ENCODE assay signal across 25 cellular contexts in the genomic region with DNA sequence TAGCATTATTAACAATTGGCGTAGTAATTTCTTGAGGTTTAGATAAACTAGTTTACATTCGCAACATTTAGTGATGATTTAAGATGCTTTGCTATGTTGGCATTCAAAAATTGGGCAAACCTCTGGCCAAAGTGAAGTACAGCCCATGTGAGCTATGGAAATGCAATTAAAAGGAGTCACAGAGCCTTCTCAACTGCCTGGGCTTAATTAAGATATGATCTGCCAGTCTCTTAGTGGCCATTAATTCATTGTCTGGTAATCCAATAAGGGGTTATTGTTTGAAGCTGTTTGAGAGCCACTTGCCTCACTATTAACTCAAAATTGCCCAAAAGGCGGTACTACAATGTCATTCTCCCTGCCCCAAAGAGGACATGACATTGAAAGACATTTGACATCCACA.
"Had no signal": no experiment of that assay in that cellular context is flagged by ENCODE, and none has a peak within 500 bp of the region (broad histone marks: within the 10 kb centered on the region; RNA-seq: fewer than 3 reads in every experiment).

No MANE protein-coding gene starts in this region.

- ATAC-seq: gastrocnemius medialis; left lobe of liver; naive thymus-derived CD4-positive, alpha-beta T cell; psoas muscle; right cardiac atrium; stimulated activated effector memory CD8-positive, alpha-beta T cell treated with anti-CD3 and anti-CD28 coated beads, Interleukin-12 subunit alpha, Interleukin-12 subunit beta, amount 100 ng/mL, for 72 hours; stimulated activated naive CD8-positive, alpha-beta T cell treated with anti-CD3 and anti-CD28 coated beads, Interleukin-15, Interleukin-2, amounts not matched to agents 100 U/mL and 50 U/mL, for 24 hours had no signal

- H3K9me3 ChIP-seq: gastrocnemius medialis, ovary, psoas muscle, sigmoid colon, testis, tibial artery had no signal

- H3K4me1 Mint-ChIP-seq: memory B cell; naive thymus-derived CD4-positive, alpha-beta T cell; stimulated activated effector memory CD8-positive, alpha-beta T cell treated with anti-CD3 and anti-CD28 coated beads, Interleukin-12 subunit alpha, Interleukin-12 subunit beta, amount 100 ng/mL, for 72 hours had no signal

- H3K4me3 Mint-ChIP-seq: memory B cell; naive thymus-derived CD4-positive, alpha-beta T cell; nephron; stimulated activated effector memory CD8-positive, alpha-beta T cell treated with anti-CD3 and anti-CD28 coated beads, Interleukin-12 subunit alpha, Interleukin-12 subunit beta, amount 100 ng/mL, for 72 hours; type B pancreatic cell had no signal

- H3K36me3 ChIP-seq: gastrocnemius medialis, ovary, sigmoid colon, tibial artery had no signal

- H3K36me3 Mint-ChIP-seq: memory B cell; naive thymus-derived CD4-positive, alpha-beta T cell; stimulated activated effector memory CD8-positive, alpha-beta T cell treated with anti-CD3 and anti-CD28 coated beads, Interleukin-12 subunit alpha, Interleukin-12 subunit beta, amount 100 ng/mL, for 72 hours; type B pancreatic cell had no signal

- H3K27me3 ChIP-seq: dorsolateral prefrontal cortex, gastrocnemius medialis, ovary, sigmoid colon, testis, tibial artery had no signal

- H3K9me3 Mint-ChIP-seq: nephron, type B pancreatic cell had no signal

- H3K27me3 Mint-ChIP-seq: memory B cell had no signal

- H3K4me3 ChIP-seq: dorsolateral prefrontal cortex, gastrocnemius medialis, lung, ovary, psoas muscle, sigmoid colon, testis, tibial artery had no signal

- DNase-seq: dorsolateral prefrontal cortex; effector CD4-positive, alpha-beta T cell; gastrocnemius medialis; head of caudate nucleus; kidney; midbrain; naive thymus-derived CD4-positive, alpha-beta T cell; nucleus accumbens; ovary; posterior cingulate gyrus; psoas muscle; right cardiac atrium; sigmoid colon; stimulated activated CD4-positive, alpha-beta T cell treated with anti-CD3 and anti-CD28 coated beads, Interleukin-2, amount 100 ng/mL, for 24 hours; stimulated activated CD4-positive, alpha-beta T cell treated with anti-CD3 and anti-CD28 coated beads, Interleukin-4, amount 100 ng/mL, for 24 hours; stimulated activated naive CD8-positive, alpha-beta T cell treated with anti-CD3 and anti-CD28 coated beads, Interleukin-15, Interleukin-2, amounts not matched to agents 100 U/mL and 50 U/mL, for 24 hours; substantia nigra; testis; tibial artery had no signal

- H3K27ac Mint-ChIP-seq: memory B cell; naive thymus-derived CD4-positive, alpha-beta T cell; nephron; stimulated activated effector memory CD8-positive, alpha-beta T cell treated with anti-CD3 and anti-CD28 coated beads, Interleukin-12 subunit alpha, Interleukin-12 subunit beta, amount 100 ng/mL, for 72 hours; type B pancreatic cell had no signal

- H3K27ac ChIP-seq: dorsolateral prefrontal cortex, gastrocnemius medialis, ovary, psoas muscle, sigmoid colon, testis, tibial artery had no signal

- H3K4me1 ChIP-seq: gastrocnemius medialis, psoas muscle, sigmoid colon, testis, tibial artery had no signal
